Comparison of ENCODE assay signal across 8 cellular contexts in the genomic region with DNA sequence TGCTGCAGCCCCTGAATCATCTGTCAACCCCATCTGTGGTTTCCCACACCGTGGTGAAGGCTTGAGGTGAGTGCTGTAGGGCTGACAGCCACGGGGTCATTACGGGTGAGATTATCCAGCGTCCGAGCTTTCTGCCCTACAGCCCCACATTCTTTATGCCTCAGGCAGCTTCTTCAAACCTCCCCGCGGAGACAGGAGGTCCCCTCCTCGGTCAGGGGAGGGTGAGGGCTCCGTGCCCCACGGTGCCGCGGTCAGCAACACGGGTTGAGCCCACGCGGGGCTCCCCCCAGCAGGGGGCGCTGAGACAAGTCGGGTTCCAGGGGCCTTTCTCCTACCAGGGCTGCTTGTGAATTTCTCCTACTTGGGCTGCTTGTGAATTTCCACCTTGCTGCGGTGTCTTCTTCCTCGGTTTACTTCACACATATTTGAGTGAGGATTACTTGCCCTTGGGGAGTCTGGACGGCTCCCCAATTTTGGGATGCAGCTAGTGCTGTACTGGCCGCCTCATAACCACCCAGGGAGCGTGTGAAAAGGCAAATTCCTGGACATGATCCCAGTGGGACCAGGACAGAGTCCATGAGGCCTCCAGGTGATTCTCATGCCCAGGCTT. TPM values are rescaled to one million over a fixed set of nuclear protein-coding genes. Genes with fewer than 3 reads are reported as not detected.
DNase-seq lines count a peak whose midpoint lies in the region; ATAC-seq and TF ChIP-seq lines count a peak whose summit lies in the region.

No MANE protein-coding gene starts in this region.

- H3K4me3 ChIP-seq in ACC112 (ENCODE audit: low read depth, low read length) (no peak overlapping the region), HCT116 (replicated peaks in 1 of 2; ENCODE audit: low read depth in 1 of 2, low read length in 2 of 2) (peak overlapping the region; percentile 29 to 50), mucosa of descending colon (no peak overlapping the region)

- peak overlapping the region; percentile 67 for H3K4me2 ChIP-seq in HCT116 (ENCODE audit: low read length)

- peaks cover 8% of the 10 kb centered on the region for H3K27me3 Mint-ChIP-seq in chondrocyte (ENCODE audit: low read depth)

- H3K9me3 ChIP-seq in HCT116 (ENCODE audit: control insufficient read depth in 1 of 2, insufficient read depth in 1 of 2, low read depth in 1 of 2, low read length in 2 of 2): no peaks in the 10 kb centered on the region
- H3K9me3 ChIP-seq in mucosa of descending colon: no peaks in the 10 kb centered on the region

- H3K9me3 Mint-ChIP-seq in chondrocyte (ENCODE audit: low read depth): peaks cover 4% of the 10 kb centered on the region

- BruUV-seq in HCT116 (replicated peaks; lab: Mats Ljungman, UMichigan): no TSS peak

- H3K36me3 ChIP-seq in ACC112 (ENCODE audit: insufficient read depth, low read length) (no peaks in the 10 kb centered on the region), HCT116 (ENCODE audit: control insufficient read depth in 1 of 2, insufficient read depth in 2 of 2, low read length in 2 of 2) (no peaks in the 10 kb centered on the region), mucosa of descending colon (ENCODE audit: low read depth) (no peaks in the 10 kb centered on the region)

- no peaks in the 10 kb centered on the region for H3K79me2 ChIP-seq in ACC112 (ENCODE audit: control insufficient read depth, insufficient read depth, low read length, unreplicated experiment)
- no peaks in the 10 kb centered on the region for H3K79me2 ChIP-seq in HCT116 (ENCODE audit: insufficient read depth, low read length)

- H3K27ac Mint-ChIP-seq in chondrocyte (ENCODE audit: unreplicated experiment): no peak overlapping the region

- H4K20me1 ChIP-seq in HCT116 (ENCODE audit: insufficient read depth): no peaks in the 10 kb centered on the region

- H3K4me1 ChIP-seq in ACC112 (ENCODE audit: control insufficient read depth, insufficient read depth, low read length, unreplicated experiment) (peaks cover 11% of the 10 kb centered on the region), HCT116 (ENCODE audit: control insufficient read depth in 1 of 2, insufficient read depth in 2 of 2, low read length in 2 of 2) (peaks cover 20 to 32% of the 10 kb centered on the region in 2 experiments), mucosa of descending colon (ENCODE audit: low read depth) (no peaks in the 10 kb centered on the region)

- no peak overlapping the region for H3K4me3 Mint-ChIP-seq in chondrocyte (ENCODE audit: unreplicated experiment)

- H3K27me3 ChIP-seq in ACC112 (ENCODE audit: insufficient read depth, low read length) (peaks cover 25% of the 10 kb centered on the region), HCT116 (ENCODE audit: insufficient read depth, low read length) (no peaks in the 10 kb centered on the region)

- CTCF ChIA-PET in HCT116 (lab: Charles Lee): interaction anchor here (0.5 to 2.9 kb wide), 13 partner anchors 11 to 617 kb away, joined by 3 to 16 read pairs (median 5); no protein-coding TSS in a partner anchor

- TF ChIP-seq POLR2A in HCT116 (IDR thresholded peaks at IDR 0.05; ENCODE audit: borderline replicate concordance, extremely low read depth, insufficient read depth, insufficient read length): no peak

- H3K9me2 ChIP-seq in HCT116 (ENCODE audit: insufficient read depth): no peaks in the 10 kb centered on the region

- RAD21 ChIA-PET in HCT116 (lab: Charles Lee; ENCODE audit: low non-redundant PET in 1 of 2, low total read pairs in 2 of 2, uncharacterized antibody in 2 of 2, unreplicated experiment in 2 of 2): no interaction called here

- TF ChIP-seq RAD21 in HCT116 (IDR thresholded peaks at IDR 0.05; ENCODE audit: low read depth): peak; percentile 52

- intact Hi-C loops in HCT116 (cut with micrococcal nuclease): loop anchor here (1.0 kb wide), 1 partner anchor 139 kb away; no protein-coding TSS in a partner anchor
- intact Hi-C loops in mucosa of descending colon (cut with DNase I, micrococcal nuclease): no loop called here

- DNase-seq in HCT116 (ENCODE audit: low read depth, low spot score) (peak; percentile 34), chondrocyte (ENCODE audit: low spot score) (no peak), mucosa of descending colon (peak in 2 of 3 donors; percentile 71 to 72), hippocampal formation (lab: John Stamatoyannopoulos, UW) (no peak)
- DNase-seq in activated CD4-positive, CD25-positive, alpha-beta regulatory T cell treated with anti-CD3 and anti-CD28 coated beads, Interleukin-2, amount 50 U/mL, for 72 hours: peak; percentile 73
- DNase-seq in stimulated activated CD8-positive, alpha-beta memory T cell treated with anti-CD3 and anti-CD28 coated beads, Interleukin-7, amount 100 ng/mL, for 4 hours (ENCODE audit: low read depth in 2 of 2): peak; percentile 12 to 31

- ATAC-seq in HCT116 (peak; percentile 86), mucosa of descending colon (peak; percentile 77), GM18870 (IDR thresholded peaks at IDR 0.05; ENCODE audit: unreplicated experiment) (no peak)

- TF ChIP-seq CTCF in HCT116 (IDR thresholded peaks at IDR 0.05 in 2 of 3, conservative IDR thresholded peaks at IDR 0.05 in 1 of 3; ENCODE audit: borderline replicate concordance in 1 of 3, insufficient read depth in 1 of 3, low read depth in 2 of 3, low read length in 2 of 3) (peak; percentile 73 to 100 (median 99)), chondrocyte (IDR thresholded peaks at IDR 0.05) (peak; percentile 82), mucosa of descending colon (IDR thresholded peaks at IDR 0.05) (peak; percentile 74)

- peaks cover 8% of the 10 kb centered on the region for H3K4me1 Mint-ChIP-seq in chondrocyte (ENCODE audit: low read depth)

- peaks cover 2% of the 10 kb centered on the region for H3K36me3 Mint-ChIP-seq in chondrocyte (ENCODE audit: low read depth)

- POLR2A ChIA-PET in HCT116 (lab: Charles Lee): no interaction called here

- peak overlapping the region; percentile 38 for H3K9ac ChIP-seq in HCT116 (ENCODE audit: low read length)

- H3K27ac ChIP-seq in ACC112 (ENCODE audit: low read depth, low read length) (no peak overlapping the region), HCT116 (ENCODE audit: low read depth, low read length) (peak overlapping the region; percentile 20)

- H2AFZ ChIP-seq in ACC112 (ENCODE audit: low read length, unreplicated experiment) (peak overlapping the region; percentile 39), HCT116 (ENCODE audit: low read depth, low read length, poor library complexity, severe bottlenecking) (peak overlapping the region; percentile 97)

TF ChIP-seq in HCT116, 20 proteins besides CTCF, POLR2A, EP300 and RAD21:
- TF ChIP-seq EZH2phosphoT487 (IDR thresholded peaks at IDR 0.05; ENCODE audit: borderline replicate concordance) (no peak), ZNF274 (IDR thresholded peaks at IDR 0.05; ENCODE audit: low read depth, low read length) (no peak), CBX3 (IDR thresholded peaks at IDR 0.05; ENCODE audit: low read depth) (0 out of 2 replicates have a peak, but pooled peaks have one; percentile 5), SRF (IDR thresholded peaks at IDR 0.05; ENCODE audit: low read depth) (no peak), YY1 (IDR thresholded peaks at IDR 0.05; ENCODE audit: extremely low read depth, insufficient replicate concordance, low read depth, low read length) (peak; percentile 25)

RNA-seq across cellular contexts. Expression of a gene that starts 18.1 kb away (rescaled TPM):
- total RNA-seq in HCT116 (2021; ENCODE audit: unreplicated experiment) (0.05 TPM), chondrocyte (0.12 to 0.15 TPM in 2 of 3 replicates, not detected in the other), mucosa of descending colon (under 1 TPM; 0.07 to 0.76 (median 0.17) TPM)
- not detected in 2 replicates for polyA plus RNA-seq in HCT116 (2012)

RNA-seq across cellular contexts. Expression of a gene that starts 48.9 kb away (rescaled TPM):
- 86.0 TPM for total RNA-seq in HCT116 (2021; ENCODE audit: unreplicated experiment)
- 57.2 and 74.9 TPM in 2 replicates for polyA plus RNA-seq in HCT116 (2012)
- 29.6 to 44.8 TPM (median 36.6 TPM) in 3 replicates for total RNA-seq in chondrocyte
- total RNA-seq in mucosa of descending colon: 100 to 1,000 TPM; 120 to 156 (median 128) TPM

RNA-seq across cellular contexts. Expression of a gene that starts 49.9 kb away (rescaled TPM):
- total RNA-seq in HCT116 (2021; ENCODE audit: unreplicated experiment) (0.57 TPM), chondrocyte (not detected in 3 replicates), mucosa of descending colon (10 to 100 TPM; 32.2 to 96.7 (median 57.6) TPM)
- not detected in 2 replicates for polyA plus RNA-seq in HCT116 (2012)

Comparison
In these comparisons a context has a peak if more than half of its experiments do, and no peak if none do; other contexts are left out.
1. H3K4me3 ChIP-seq: peak in HCT116 (2 of 2); none in ACC112 (single experiment) and mucosa of descending colon (single experiment).
2. DNase-seq: peak in HCT116 (single experiment), activated CD4-positive, CD25-positive, alpha-beta regulatory T cell treated with anti-CD3 and anti-CD28 coated beads, Interleukin-2, amount 50 U/mL, for 72 hours (single experiment), mucosa of descending colon (2 of 3) and stimulated activated CD8-positive, alpha-beta memory T cell treated with anti-CD3 and anti-CD28 coated beads, Interleukin-7, amount 100 ng/mL, for 4 hours (2 of 2); none in chondrocyte (single experiment) and hippocampal formation (0 of 2).
3. RNA of a gene that starts 49.9 kb away (total RNA-seq): 32.2 to 96.7 TPM in mucosa of descending colon; 0.57 TPM in HCT116 (single experiment) and not detected in chondrocyte; every median in the first group is over 10 times any median in the second.
4. Peak in every context shown above with its lines, with median percentiles within 50 percentile points of each other: CTCF ChIP-seq.